Comparison of ENCODE assay signal across 11 cellular contexts in the genomic region with DNA sequence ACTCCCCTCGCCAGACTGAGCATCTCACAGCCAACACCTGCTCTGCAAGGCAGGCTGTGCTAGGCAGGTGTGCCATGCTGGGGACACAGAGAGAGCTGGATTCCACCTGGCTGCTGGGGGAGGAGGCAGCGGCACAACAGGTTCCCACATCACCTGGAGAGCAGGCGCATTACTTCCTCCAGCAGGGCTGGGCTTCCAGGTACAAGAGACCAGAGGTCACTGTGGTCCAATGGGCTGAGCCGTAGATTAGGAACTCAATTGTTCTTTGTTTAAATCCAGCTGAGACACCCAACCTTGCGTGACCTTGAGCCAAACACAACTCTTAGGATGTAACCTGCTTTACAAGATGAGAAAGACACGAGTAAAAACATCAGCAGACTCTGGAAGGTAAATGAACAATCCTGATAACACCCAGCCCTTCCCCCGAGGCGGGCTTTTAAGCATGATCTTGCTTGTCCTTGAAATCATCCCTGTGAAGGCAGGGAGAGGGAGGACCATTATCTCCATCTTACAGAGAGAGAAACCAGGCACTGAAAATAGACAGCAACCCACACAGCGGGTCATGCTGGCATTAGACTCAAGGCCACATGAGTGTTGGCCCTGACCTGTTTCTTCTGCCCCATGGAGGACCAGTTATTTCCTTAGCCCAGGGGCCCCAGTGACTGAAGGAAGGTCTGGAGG.
DNase-seq lines count a peak whose midpoint lies in the region; ATAC-seq and TF ChIP-seq lines count a peak whose summit lies in the region.
"Had no signal": no experiment of that assay in that cellular context is flagged by ENCODE, and none has a peak within 500 bp of the region (broad histone marks: within the 10 kb centered on the region; RNA-seq: fewer than 3 reads in every experiment).

No MANE protein-coding gene starts in this region.

- no peak overlapping the region for H4K8ac ChIP-seq in H9 (replicated peaks; ENCODE audit: insufficient read length, low read depth, low read length)

- WGBS in H9 (ENCODE audit: extremely low coverage, insufficient read length, low lambda C conversion rate), result no CpG with 5 or more reads among the region's 9 CpGs
- WGBS in psoas muscle, 3 donors, result 84 to 90% (median 88%) methylated on average over 9 of the region's 9 CpGs

- no peaks in the 10 kb centered on the region for H3K79me2 ChIP-seq in H9 (ENCODE audit: insufficient read depth, low read length)

- H3K4me1 Mint-ChIP-seq in H9, result peaks cover 24 to 25% of the 10 kb centered on the region in 2 experiments

- no peaks in the 10 kb centered on the region for H3K36me3 Mint-ChIP-seq in H9 (ENCODE audit: insufficient read depth in 1 of 3, low read depth in 3 of 3)

- H3K56ac ChIP-seq in H9 (ENCODE audit: insufficient read length, low read depth, low read length), result no peak overlapping the region

- TF ChIP-seq CTCF in H9 (conservative IDR thresholded peaks at IDR 0.05) (no peak), psoas muscle (IDR thresholded peaks at IDR 0.05) (no peak)

- no peak overlapping the region for H2AFZ ChIP-seq in H9 (ENCODE audit: low read length)

- H2AK5ac ChIP-seq in H9 (ENCODE audit: insufficient read length, low read length), result no peak overlapping the region

- H3K27ac Mint-ChIP-seq in H9, result peak overlapping the region in 1 of 3 experiments; percentile 83; a peak in 1 of 7 replicates

- H3K27me3 Mint-ChIP-seq in H9 (ENCODE audit: low read depth), result no peaks in the 10 kb centered on the region

- no peaks in the 10 kb centered on the region for H3K9me3 ChIP-seq in H9 (ENCODE audit: control insufficient read depth, low read depth, low read length)
- no peaks in the 10 kb centered on the region for H3K9me3 ChIP-seq in psoas muscle
- H3K9me3 ChIP-seq: gastroesophageal sphincter had no signal

- H2BK12ac ChIP-seq in H9 (ENCODE audit: insufficient read length, low read depth, low read length), result no peak overlapping the region

- H3T11ph ChIP-seq in H9 (ENCODE audit: low read length), result no peak overlapping the region

- H3K23ac ChIP-seq in H9 (ENCODE audit: insufficient read length, low read depth, low read length), result no peak overlapping the region

- H2BK20ac ChIP-seq in H9 (ENCODE audit: low read depth, low read length, poor library complexity, severe bottlenecking), result no peak overlapping the region

- no peak overlapping the region for H2BK15ac ChIP-seq in H9 (ENCODE audit: low read depth, low read length)

- DNase-seq in H9 (peak; percentile 61), NCI-H2107 treated with DMSO at 0.1 percent for 48 hours (lab: John Stamatoyannopoulos, UW; ENCODE audit: unreplicated experiment) (peak; percentile 53), epithelial cell of prostate (ENCODE audit: low read depth, low spot score) (no peak), psoas muscle (no peak), KG1 (lab: John Stamatoyannopoulos, UW) (no peak)
- no peak for DNase-seq in effector CD4-positive, alpha-beta T cell
- DNase-seq: activated T-cell treated with anti-CD3 and anti-CD28 coated beads, Interleukin-2, amount 50 U/mL, for 1 hour; dorsolateral prefrontal cortex had no signal

- H3K27me3 ChIP-seq in H9 (ENCODE audit: insufficient read depth, low read length) (no peaks in the 10 kb centered on the region), psoas muscle (ENCODE audit: insufficient read depth in 3 of 3, low read length in 2 of 3) (no peaks in the 10 kb centered on the region)
- H3K27me3 ChIP-seq: dorsolateral prefrontal cortex, gastroesophageal sphincter had no signal

- H3K4me3 ChIP-seq in psoas muscle, result peak overlapping the region; percentile 7
- H3K4me3 ChIP-seq: dorsolateral prefrontal cortex, gastroesophageal sphincter had no signal

- H3K4ac ChIP-seq in H9 (ENCODE audit: low read depth, low read length), result no peak overlapping the region

- H4K91ac ChIP-seq in H9 (ENCODE audit: insufficient read length, low read depth, low read length), result no peak overlapping the region

- H2BK120ac ChIP-seq in H9 (ENCODE audit: low read depth, low read length, poor library complexity, severe bottlenecking), result no peak overlapping the region

- no peak overlapping the region for H3K18ac ChIP-seq in H9 (ENCODE audit: insufficient read length, low read depth, low read length)

- no peak overlapping the region for H4K5ac ChIP-seq in H9 (ENCODE audit: insufficient read length, low read depth, low read length)

- intact Hi-C loops in psoas muscle (cut with DNase I), result loop anchor here (5.0 kb wide), 3 partner anchors 36 to 139 kb away; no protein-coding TSS in a partner anchor

- H3K23me2 ChIP-seq in H9 (ENCODE audit: insufficient read length, low read depth, low read length, poor library complexity, severe bottlenecking), result no peaks in the 10 kb centered on the region

- ATAC-seq in psoas muscle (no peak), GM21360 (IDR thresholded peaks at IDR 0.05; ENCODE audit: unreplicated experiment) (no peak)
- ATAC-seq: gastroesophageal sphincter had no signal

- H3K9me3 Mint-ChIP-seq in H9, result no peaks in the 10 kb centered on the region

- H3K36me3 ChIP-seq in psoas muscle (ENCODE audit: insufficient read depth in 1 of 2, low read depth in 1 of 2), result no peaks in the 10 kb centered on the region
- H3K36me3 ChIP-seq: gastroesophageal sphincter had no signal

- H3K27ac ChIP-seq in H9 (ENCODE audit: insufficient read length, low read depth, low read length) (no peak overlapping the region), epithelial cell of prostate (peak overlapping the region; percentile 33), psoas muscle (peak overlapping the region; percentile 92)
- H3K27ac ChIP-seq: gastroesophageal sphincter had no signal

- H3K4me2 ChIP-seq in H9 (ENCODE audit: insufficient read depth, insufficient read length, low read length), result no peak overlapping the region

- H4K20me1 ChIP-seq in H9 (ENCODE audit: control insufficient read depth, insufficient read depth, insufficient read length), result no peaks in the 10 kb centered on the region

- H3K4me1 ChIP-seq in H9 (ENCODE audit: insufficient read depth, low read length) (peaks cover 7% of the 10 kb centered on the region; the same call in 1 of the 2 replicates), psoas muscle (peaks cover 45% of the 10 kb centered on the region)
- H3K4me1 ChIP-seq: gastroesophageal sphincter had no signal

- H2BK5ac ChIP-seq in H9 (ENCODE audit: insufficient read length, low read length), result no peak overlapping the region

- H3K79me1 ChIP-seq in H9 (ENCODE audit: insufficient read depth, low read depth, low read length, poor library complexity, severe bottlenecking), result no peaks in the 10 kb centered on the region

- no peak overlapping the region for H3K9ac ChIP-seq in H9 (ENCODE audit: extremely low read depth, insufficient read length, low read length)

- H3K4me3 Mint-ChIP-seq in H9, result no peak overlapping the region; a peak in 1 of 5 replicates
- H3K4me3 Mint-ChIP-seq: nephron progenitor cell had no signal

- no peak overlapping the region for H3K14ac ChIP-seq in H9 (ENCODE audit: insufficient read depth, low read length)

Comparison
In these comparisons a context has a peak if more than half of its experiments do, and no peak if none do; other contexts are left out.
1. DNase-seq: peak in H9 (single experiment) and NCI-H2107 treated with DMSO at 0.1 percent for 48 hours (single experiment); none in epithelial cell of prostate (single experiment), psoas muscle (0 of 2), effector CD4-positive, alpha-beta T cell (single experiment) and KG1 (single experiment).